Comparison of ENCODE assay signal across 1 cellular context in the genomic region with DNA sequence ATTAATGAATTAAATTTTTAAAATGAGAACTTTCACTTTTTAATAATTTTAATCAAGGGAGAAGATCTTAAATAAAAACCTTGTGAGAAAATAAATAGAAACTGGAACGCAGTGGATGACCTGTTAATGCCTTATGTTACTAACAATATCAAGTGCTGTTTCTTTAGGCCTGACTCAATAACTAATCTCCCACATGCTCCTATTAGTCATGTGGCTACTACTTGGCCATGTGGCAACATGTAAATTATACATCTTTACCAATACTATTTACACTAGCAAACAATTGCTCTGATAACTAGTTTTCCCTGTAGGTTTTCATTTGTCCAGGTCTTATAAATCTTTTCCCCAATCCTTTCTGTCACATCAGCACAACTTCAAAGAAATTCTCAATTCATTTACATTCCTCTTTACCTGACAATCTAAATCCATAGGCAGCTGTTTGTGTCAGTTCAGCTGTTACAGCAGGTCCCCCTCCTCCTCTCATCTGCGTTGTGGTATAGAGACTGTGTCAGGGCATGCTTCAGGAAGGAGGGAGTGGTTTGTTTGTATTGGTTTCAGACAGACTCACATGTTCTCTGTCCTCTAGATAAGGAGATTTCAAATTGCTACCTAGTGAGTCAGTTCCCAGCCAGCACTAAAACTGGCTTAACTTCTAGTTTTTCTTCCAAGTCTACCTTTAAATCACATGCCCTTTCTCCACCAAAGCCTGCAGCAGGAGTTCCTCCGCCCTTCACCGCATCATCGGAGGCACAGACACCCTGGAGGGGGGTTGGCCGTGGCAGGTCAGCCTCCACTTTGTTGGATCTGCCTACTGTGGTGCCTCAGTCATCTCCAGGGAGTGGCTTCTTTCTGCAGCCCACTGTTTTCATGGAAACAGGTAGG.
TF ChIP-seq lines count a peak whose summit lies in the region.

No MANE protein-coding gene starts in this region.

TF ChIP-seq in K562, 482 proteins besides CTCF, POLR2A, EP300 and RAD21 (continued from another document):
- TF ChIP-seq, protein P1, sequence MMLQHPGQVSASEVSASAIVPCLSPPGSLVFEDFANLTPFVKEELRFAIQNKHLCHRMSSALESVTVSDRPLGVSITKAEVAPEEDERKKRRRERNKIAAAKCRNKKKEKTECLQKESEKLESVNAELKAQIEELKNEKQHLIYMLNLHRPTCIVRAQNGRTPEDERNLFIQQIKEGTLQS (IDR thresholded peaks at IDR 0.05), result no peak
- TF ChIP-seq, protein P1 (CRISPR knock-in tag; conservative IDR thresholded peaks at IDR 0.05), result no peak
- TF ChIP-seq HLTF (IDR thresholded peaks at IDR 0.05) (no peak), MEF2D (tag; conservative IDR thresholded peaks at IDR 0.05; ENCODE audit: low read depth) (no peak), MCM3 (IDR thresholded peaks at IDR 0.05) (no peak), CBFB (CRISPR knock-in tag; IDR thresholded peaks at IDR 0.05) (no peak), FOXK2 (conservative IDR thresholded peaks at IDR 0.05 in 1 of 2, IDR thresholded peaks at IDR 0.05 in 1 of 2; ENCODE audit: low read depth in 2 of 2) (no peak), ZBTB11 (CRISPR knock-in tag; IDR thresholded peaks at IDR 0.05) (no peak), BCL6 (CRISPR knock-in tag; IDR thresholded peaks at IDR 0.05) (no peak), NCOA6 (IDR thresholded peaks at IDR 0.05) (no peak), CREB1 (IDR thresholded peaks at IDR 0.05) (no peak), CREB1 (CRISPR knock-in tag; IDR thresholded peaks at IDR 0.05) (no peak), ZNF445 (CRISPR knock-in tag; IDR thresholded peaks at IDR 0.05; ENCODE audit: low read depth) (no peak), SIX5 (IDR thresholded peaks at IDR 0.05; ENCODE audit: borderline replicate concordance in 1 of 2, insufficient read depth in 1 of 2, low read depth in 1 of 2, low read length in 2 of 2) (no peak), ZBTB8A (IDR thresholded peaks at IDR 0.05; ENCODE audit: partially characterized antibody) (no peak), ZNF224 (CRISPR knock-in tag; IDR thresholded peaks at IDR 0.05) (no peak), NFIX (CRISPR knock-in tag; IDR thresholded peaks at IDR 0.05; ENCODE audit: low read depth) (no peak), MEF2A (IDR thresholded peaks at IDR 0.05; ENCODE audit: control insufficient read depth, low read depth, low read length) (no peak), ZNF121 (CRISPR knock-in tag; conservative IDR thresholded peaks at IDR 0.05) (no peak), ZBTB1 (CRISPR knock-in tag; IDR thresholded peaks at IDR 0.05; ENCODE audit: borderline replicate concordance, low read depth) (no peak), CREM (IDR thresholded peaks at IDR 0.05; ENCODE audit: low read depth) (no peak), TBL1XR1 (IDR thresholded peaks at IDR 0.05; ENCODE audit: low read length in 2 of 2) (no peak), THRAP3 (IDR thresholded peaks at IDR 0.05; ENCODE audit: borderline replicate concordance) (no peak), MCM7 (IDR thresholded peaks at IDR 0.05) (no peak), HOXB6 (CRISPR knock-in tag; IDR thresholded peaks at IDR 0.05; ENCODE audit: borderline replicate concordance) (no peak), KAT2B (IDR thresholded peaks at IDR 0.05; ENCODE audit: low read depth, low read length) (no peak), THRA (IDR thresholded peaks at IDR 0.05) (no peak), SAFB (IDR thresholded peaks at IDR 0.05; ENCODE audit: borderline replicate concordance, low read depth, low read length) (no peak), POLR3G (IDR thresholded peaks at IDR 0.05; ENCODE audit: extremely low read depth, insufficient read length, insufficient replicate concordance) (no peak)
- TF ChIP-seq, protein P2, sequence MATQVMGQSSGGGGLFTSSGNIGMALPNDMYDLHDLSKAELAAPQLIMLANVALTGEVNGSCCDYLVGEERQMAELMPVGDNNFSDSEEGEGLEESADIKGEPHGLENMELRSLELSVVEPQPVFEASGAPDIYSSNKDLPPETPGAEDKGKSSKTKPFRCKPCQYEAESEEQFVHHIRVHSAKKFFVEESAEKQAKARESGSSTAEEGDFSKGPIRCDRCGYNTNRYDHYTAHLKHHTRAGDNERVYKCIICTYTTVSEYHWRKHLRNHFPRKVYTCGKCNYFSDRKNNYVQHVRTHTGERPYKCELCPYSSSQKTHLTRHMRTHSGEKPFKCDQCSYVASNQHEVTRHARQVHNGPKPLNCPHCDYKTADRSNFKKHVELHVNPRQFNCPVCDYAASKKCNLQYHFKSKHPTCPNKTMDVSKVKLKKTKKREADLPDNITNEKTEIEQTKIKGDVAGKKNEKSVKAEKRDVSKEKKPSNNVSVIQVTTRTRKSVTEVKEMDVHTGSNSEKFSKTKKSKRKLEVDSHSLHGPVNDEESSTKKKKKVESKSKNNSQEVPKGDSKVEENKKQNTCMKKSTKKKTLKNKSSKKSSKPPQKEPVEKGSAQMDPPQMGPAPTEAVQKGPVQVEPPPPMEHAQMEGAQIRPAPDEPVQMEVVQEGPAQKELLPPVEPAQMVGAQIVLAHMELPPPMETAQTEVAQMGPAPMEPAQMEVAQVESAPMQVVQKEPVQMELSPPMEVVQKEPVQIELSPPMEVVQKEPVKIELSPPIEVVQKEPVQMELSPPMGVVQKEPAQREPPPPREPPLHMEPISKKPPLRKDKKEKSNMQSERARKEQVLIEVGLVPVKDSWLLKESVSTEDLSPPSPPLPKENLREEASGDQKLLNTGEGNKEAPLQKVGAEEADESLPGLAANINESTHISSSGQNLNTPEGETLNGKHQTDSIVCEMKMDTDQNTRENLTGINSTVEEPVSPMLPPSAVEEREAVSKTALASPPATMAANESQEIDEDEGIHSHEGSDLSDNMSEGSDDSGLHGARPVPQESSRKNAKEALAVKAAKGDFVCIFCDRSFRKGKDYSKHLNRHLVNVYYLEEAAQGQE (CRISPR knock-in tag; IDR thresholded peaks at IDR 0.05; ENCODE audit: low read depth), result no peak
- TF ChIP-seq, protein P3, sequence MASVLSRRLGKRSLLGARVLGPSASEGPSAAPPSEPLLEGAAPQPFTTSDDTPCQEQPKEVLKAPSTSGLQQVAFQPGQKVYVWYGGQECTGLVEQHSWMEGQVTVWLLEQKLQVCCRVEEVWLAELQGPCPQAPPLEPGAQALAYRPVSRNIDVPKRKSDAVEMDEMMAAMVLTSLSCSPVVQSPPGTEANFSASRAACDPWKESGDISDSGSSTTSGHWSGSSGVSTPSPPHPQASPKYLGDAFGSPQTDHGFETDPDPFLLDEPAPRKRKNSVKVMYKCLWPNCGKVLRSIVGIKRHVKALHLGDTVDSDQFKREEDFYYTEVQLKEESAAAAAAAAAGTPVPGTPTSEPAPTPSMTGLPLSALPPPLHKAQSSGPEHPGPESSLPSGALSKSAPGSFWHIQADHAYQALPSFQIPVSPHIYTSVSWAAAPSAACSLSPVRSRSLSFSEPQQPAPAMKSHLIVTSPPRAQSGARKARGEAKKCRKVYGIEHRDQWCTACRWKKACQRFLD (CRISPR knock-in tag; IDR thresholded peaks at IDR 0.05), result no peak
- TF ChIP-seq, protein P4, sequence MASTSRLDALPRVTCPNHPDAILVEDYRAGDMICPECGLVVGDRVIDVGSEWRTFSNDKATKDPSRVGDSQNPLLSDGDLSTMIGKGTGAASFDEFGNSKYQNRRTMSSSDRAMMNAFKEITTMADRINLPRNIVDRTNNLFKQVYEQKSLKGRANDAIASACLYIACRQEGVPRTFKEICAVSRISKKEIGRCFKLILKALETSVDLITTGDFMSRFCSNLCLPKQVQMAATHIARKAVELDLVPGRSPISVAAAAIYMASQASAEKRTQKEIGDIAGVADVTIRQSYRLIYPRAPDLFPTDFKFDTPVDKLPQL (IDR thresholded peaks at IDR 0.05; ENCODE audit: extremely low read depth, insufficient read length), result no peak
- TF ChIP-seq, protein P5, sequence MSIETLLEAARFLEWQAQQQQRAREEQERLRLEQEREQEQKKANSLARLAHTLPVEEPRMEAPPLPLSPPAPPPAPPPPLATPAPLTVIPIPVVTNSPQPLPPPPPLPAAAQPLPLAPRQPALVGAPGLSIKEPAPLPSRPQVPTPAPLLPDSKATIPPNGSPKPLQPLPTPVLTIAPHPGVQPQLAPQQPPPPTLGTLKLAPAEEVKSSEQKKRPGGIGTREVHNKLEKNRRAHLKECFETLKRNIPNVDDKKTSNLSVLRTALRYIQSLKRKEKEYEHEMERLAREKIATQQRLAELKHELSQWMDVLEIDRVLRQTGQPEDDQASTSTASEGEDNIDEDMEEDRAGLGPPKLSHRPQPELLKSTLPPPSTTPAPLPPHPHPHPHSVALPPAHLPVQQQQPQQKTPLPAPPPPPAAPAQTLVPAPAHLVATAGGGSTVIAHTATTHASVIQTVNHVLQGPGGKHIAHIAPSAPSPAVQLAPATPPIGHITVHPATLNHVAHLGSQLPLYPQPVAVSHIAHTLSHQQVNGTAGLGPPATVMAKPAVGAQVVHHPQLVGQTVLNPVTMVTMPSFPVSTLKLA (conservative IDR thresholded peaks at IDR 0.05), result peak; percentile 28 to 47; a peak in 1 of 4 replicates
- TF ChIP-seq, protein P6, sequence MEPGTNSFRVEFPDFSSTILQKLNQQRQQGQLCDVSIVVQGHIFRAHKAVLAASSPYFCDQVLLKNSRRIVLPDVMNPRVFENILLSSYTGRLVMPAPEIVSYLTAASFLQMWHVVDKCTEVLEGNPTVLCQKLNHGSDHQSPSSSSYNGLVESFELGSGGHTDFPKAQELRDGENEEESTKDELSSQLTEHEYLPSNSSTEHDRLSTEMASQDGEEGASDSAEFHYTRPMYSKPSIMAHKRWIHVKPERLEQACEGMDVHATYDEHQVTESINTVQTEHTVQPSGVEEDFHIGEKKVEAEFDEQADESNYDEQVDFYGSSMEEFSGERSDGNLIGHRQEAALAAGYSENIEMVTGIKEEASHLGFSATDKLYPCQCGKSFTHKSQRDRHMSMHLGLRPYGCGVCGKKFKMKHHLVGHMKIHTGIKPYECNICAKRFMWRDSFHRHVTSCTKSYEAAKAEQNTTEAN (CRISPR knock-in tag; IDR thresholded peaks at IDR 0.05), result no peak
